33 cellular contexts compared by ENCODE assay signal in the genomic region with DNA sequence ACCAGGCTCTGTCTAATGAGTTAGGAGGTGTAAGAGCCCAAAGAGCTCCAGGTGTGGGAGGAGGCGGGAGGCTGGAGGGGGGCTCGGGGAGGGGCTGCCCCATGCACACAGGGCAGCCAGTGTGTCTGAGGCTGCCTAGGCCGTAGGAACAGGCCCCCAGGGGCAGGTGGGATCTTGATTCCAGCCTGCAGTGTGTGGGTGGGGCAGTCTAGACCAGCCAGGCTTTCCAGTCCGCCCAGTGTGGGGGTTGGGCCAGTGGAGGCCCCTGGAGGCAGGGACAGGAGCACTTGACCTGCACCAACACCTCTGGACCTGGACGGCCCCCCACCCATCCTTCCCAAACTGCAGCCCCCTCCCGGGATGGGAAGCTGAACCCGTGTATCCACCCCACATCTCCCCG. TPM values are rescaled to one million over a fixed set of nuclear protein-coding genes. Genes with fewer than 3 reads are reported as not detected.
DNase-seq lines count a peak whose midpoint lies in the region; ATAC-seq and TF ChIP-seq lines count a peak whose summit lies in the region.
"Had no signal": no experiment of that assay in that cellular context is flagged by ENCODE, and none has a peak within 500 bp of the region (broad histone marks: within the 10 kb centered on the region; RNA-seq: fewer than 3 reads in every experiment).

No MANE protein-coding gene starts in this region.

- no peak overlapping the region for H2BK120ac ChIP-seq in trophoblast cell (ENCODE audit: insufficient read depth, low read length, poor library complexity)

- no peak overlapping the region for H3K4me3 ChIP-seq in breast epithelium
- H3K4me3 ChIP-seq in mammary epithelial cell (replicated peaks in 1 of 3; ENCODE audit: insufficient read depth in 1 of 3, low read depth in 2 of 3, low read length in 3 of 3): no peak overlapping the region
- no peak overlapping the region for H3K4me3 ChIP-seq in trophoblast cell (ENCODE audit: low read depth, low read length)
- H3K4me3 ChIP-seq in vagina: no peak overlapping the region
- H3K4me3 ChIP-seq: esophagus squamous epithelium, Peyer's patch, smooth muscle cell, thyroid gland had no signal

- in situ Hi-C loops in mammary epithelial cell (cut with MboI; ENCODE audit: low sequenced_read_pairs in 2 of 2): no loop called here

- H4K91ac ChIP-seq in trophoblast cell (ENCODE audit: low read depth, low read length): no peak overlapping the region

- peaks cover 3% of the 10 kb centered on the region for H3K4me1 Mint-ChIP-seq in endothelial cell (ENCODE audit: unreplicated experiment)
- H3K4me1 Mint-ChIP-seq: endodermal cell had no signal

- no peak overlapping the region for H4K12ac ChIP-seq in trophoblast cell (ENCODE audit: low read depth, low read length)

- H3K4ac ChIP-seq in trophoblast cell (ENCODE audit: low read depth, low read length): no peak overlapping the region

- dilution Hi-C loops in mammary epithelial cell (cut with HindIII; ENCODE audit: low sequenced_read_pairs): no loop called here

- H3K27me3 ChIP-seq in breast epithelium (no peaks in the 10 kb centered on the region), mammary epithelial cell (ENCODE audit: insufficient read depth, low read length) (no peaks in the 10 kb centered on the region), trophoblast cell (ENCODE audit: insufficient read depth, low read length) (no peaks in the 10 kb centered on the region), vagina (no peaks in the 10 kb centered on the region)
- H3K27me3 ChIP-seq: Peyer's patch, thyroid gland had no signal

- H3K27ac ChIP-seq in breast epithelium: peak overlapping the region; percentile 38 to 55
- H3K27ac ChIP-seq in mammary epithelial cell (ENCODE audit: insufficient read depth, low read depth, low read length): no peak overlapping the region
- no peak overlapping the region for H3K27ac ChIP-seq in trophoblast cell (ENCODE audit: low read depth, low read length)
- H3K27ac ChIP-seq in vagina: no peak overlapping the region
- H3K27ac ChIP-seq: esophagus squamous epithelium, Peyer's patch, thyroid gland had no signal

- WGBS in mammary epithelial cell (ENCODE audit: low coverage, missing lambda C conversion rate): no CpG with 5 or more reads among the region's 8 CpGs
- WGBS in trophoblast cell (ENCODE audit: extremely low coverage, insufficient coverage, insufficient read length): no CpG with 5 or more reads among the region's 8 CpGs

- ATAC-seq in GM19351 (IDR thresholded peaks at IDR 0.05; ENCODE audit: unreplicated experiment): no peak
- ATAC-seq: activated CD8-positive, alpha-beta T cell treated with anti-CD3 and anti-CD28 coated beads for 36 hours; right cardiac atrium had no signal

- H3K27ac Mint-ChIP-seq in endothelial cell (ENCODE audit: unreplicated experiment): no peak overlapping the region
- H3K27ac Mint-ChIP-seq: activated CD8-positive, alpha-beta T cell treated with anti-CD3 and anti-CD28 coated beads for 36 hours; activated T-helper 1 cell treated with anti-CD3 and anti-CD28 coated beads, Interleukin-12 subunit alpha, Interleukin-12 subunit beta, Interleukin-2, Interleukin-4 antibody, amounts not matched to agents 30 ng/mL and 10 ng/mL and 1 ng/mL, durations not matched to agents 14 hours and 24 hours and 36 hours; CD14-positive monocyte; endodermal cell; stimulated activated naive CD8-positive, alpha-beta T cell treated with anti-CD3 and anti-CD28 coated beads, Interleukin-15, Interleukin-2, amounts not matched to agents 100 ng/mL and 50 ng/mL, for 24 hours had no signal

- peaks cover 3% of the 10 kb centered on the region for H3K36me3 Mint-ChIP-seq in endothelial cell (ENCODE audit: low read depth, unreplicated experiment)

- peaks cover 5% of the 10 kb centered on the region for H3K27me3 Mint-ChIP-seq in endothelial cell (ENCODE audit: unreplicated experiment)

- H4K8ac ChIP-seq in trophoblast cell (ENCODE audit: low read depth, low read length): no peak overlapping the region

- CTCF ChIA-PET in mammary epithelial cell (lab: Charles Lee; ENCODE audit: low non-redundant PET): no interaction called here

- no peaks in the 10 kb centered on the region for H4K20me1 ChIP-seq in mammary epithelial cell (ENCODE audit: insufficient read depth, low read length)

- H3K4me1 ChIP-seq in breast epithelium (no peaks in the 10 kb centered on the region), mammary epithelial cell (ENCODE audit: insufficient read depth, low read length) (peaks cover 4% of the 10 kb centered on the region), trophoblast cell (ENCODE audit: control insufficient read depth in 1 of 2, insufficient read depth in 2 of 2, low read length in 2 of 2) (peaks cover 10 to 11% of the 10 kb centered on the region in 2 experiments), vagina (peaks cover 6% of the 10 kb centered on the region)
- H3K4me1 ChIP-seq: Peyer's patch, thyroid gland had no signal

- no peak overlapping the region for H3K23ac ChIP-seq in trophoblast cell (ENCODE audit: low read length)

- DNase-seq in breast epithelium (ENCODE audit: low spot score in 2 of 2) (peak; percentile 47 to 84), mammary epithelial cell (no peak), islet precursor cell (peak; percentile 89), trophoblast cell (peak; percentile 56 to 62), germinal center (ENCODE audit: low spot score) (no peak), endothelial cell (ENCODE audit: low spot score) (no peak), vagina (ENCODE audit: extremely low spot score in 2 of 2) (no peak)
- DNase-seq: 8988T; activated CD4-positive, alpha-beta T cell treated with anti-CD3 and anti-CD28 coated beads for 1 hour; activated CD8-positive, alpha-beta memory T cell treated with anti-CD3 and anti-CD28 coated beads, Interleukin-2, amount 50 U/mL, for 48 hours; activated CD8-positive, alpha-beta T cell treated with anti-CD3 and anti-CD28 coated beads for 36 hours; activated naive CD4-positive, alpha-beta T cell treated with Interleukin-2 at 50 U/mL for 16 hours; dermis blood vessel endothelial cell; DND-41; endodermal cell; esophagus squamous epithelium; foreskin melanocyte; Kasumi-1; kidney glomerular epithelial cell; NCI-H1436; NCI-H2081 treated with DMSO at 0.1 percent for 48 hours; NCI-H345; Peyer's patch; right cardiac atrium; SHP77; T-helper 2 cell had no signal

- no peaks in the 10 kb centered on the region for H3K9me3 Mint-ChIP-seq in endothelial cell (ENCODE audit: unreplicated experiment)
- H3K9me3 Mint-ChIP-seq: activated CD8-positive, alpha-beta T cell treated with anti-CD3 and anti-CD28 coated beads for 36 hours; activated T-helper 1 cell treated with anti-CD3 and anti-CD28 coated beads, Interleukin-12 subunit alpha, Interleukin-12 subunit beta, Interleukin-2, Interleukin-4 antibody, amounts not matched to agents 30 ng/mL and 10 ng/mL and 1 ng/mL, durations not matched to agents 14 hours and 24 hours and 36 hours; endodermal cell; stimulated activated naive CD8-positive, alpha-beta T cell treated with anti-CD3 and anti-CD28 coated beads, Interleukin-15, Interleukin-2, amounts not matched to agents 100 ng/mL and 50 ng/mL, for 24 hours had no signal

- no peak overlapping the region for H2AFZ ChIP-seq in mammary epithelial cell (ENCODE audit: low read depth, low read length)
- H2AFZ ChIP-seq in trophoblast cell (ENCODE audit: insufficient read depth, low read length, poor library complexity): no peak overlapping the region

- TF ChIP-seq POLR2A in breast epithelium (IDR thresholded peaks at IDR 0.05) (no peak), vagina (IDR thresholded peaks at IDR 0.05) (no peak)

- no peak overlapping the region for H3K9ac ChIP-seq in mammary epithelial cell (ENCODE audit: insufficient read depth, low read length)
- H3K9ac ChIP-seq in trophoblast cell (ENCODE audit: low read length): no peak overlapping the region

- no peak overlapping the region for H3K18ac ChIP-seq in trophoblast cell (ENCODE audit: low read length)

- no peak overlapping the region for H3K14ac ChIP-seq in trophoblast cell (ENCODE audit: low read length)

- H3K79me2 ChIP-seq in mammary epithelial cell (ENCODE audit: insufficient read depth, low read length) (no peaks in the 10 kb centered on the region), trophoblast cell (ENCODE audit: control insufficient read depth, insufficient read depth, low read length, poor library complexity) (no peaks in the 10 kb centered on the region)

- TF ChIP-seq CTCF in breast epithelium (IDR thresholded peaks at IDR 0.05) (no peak), mammary epithelial cell (conservative IDR thresholded peaks at IDR 0.05 in 1 of 2, IDR thresholded peaks at IDR 0.05 in 1 of 2; ENCODE audit: extremely low read depth in 1 of 2, insufficient read depth in 1 of 2, low read depth in 1 of 2, low read length in 2 of 2) (no peak), endothelial cell (IDR thresholded peaks at IDR 0.05; ENCODE audit: unreplicated experiment) (no peak), vagina (IDR thresholded peaks at IDR 0.05) (no peak)

- intact Hi-C loops in breast epithelium (cut with DNase I; ENCODE audit: low total_unique reads) (loop anchor here (1.0 kb wide), 1 partner anchor 32 kb away; no protein-coding TSS in a partner anchor), mammary epithelial cell (cut with micrococcal nuclease) (no loop called here), vagina (cut with DNase I) (no loop called here)

- BruUV-seq in mammary epithelial cell (replicated peaks; lab: Mats Ljungman, UMichigan): no TSS peak

- H3K36me3 ChIP-seq in breast epithelium: no peaks in the 10 kb centered on the region
- no peaks in the 10 kb centered on the region for H3K36me3 ChIP-seq in mammary epithelial cell (ENCODE audit: insufficient read depth, low read length)
- H3K36me3 ChIP-seq in trophoblast cell (ENCODE audit: control insufficient read depth in 1 of 2, insufficient read depth in 2 of 2, low read length in 2 of 2): no peaks in the 10 kb centered on the region
- H3K36me3 ChIP-seq in vagina: no peaks in the 10 kb centered on the region
- H3K36me3 ChIP-seq: esophagus squamous epithelium, Peyer's patch, thyroid gland had no signal

- H3K4me2 ChIP-seq in mammary epithelial cell (ENCODE audit: insufficient read depth, low read depth, low read length) (no peak overlapping the region), trophoblast cell (ENCODE audit: low read length) (peak overlapping the region; percentile 29)
- H3K4me2 ChIP-seq: smooth muscle cell had no signal

- H3K79me1 ChIP-seq in trophoblast cell (ENCODE audit: low read length): no peaks in the 10 kb centered on the region

- H3K9me3 ChIP-seq in breast epithelium (no peaks in the 10 kb centered on the region), mammary epithelial cell (replicated peaks; ENCODE audit: insufficient read depth, low read length) (no peaks in the 10 kb centered on the region), trophoblast cell (ENCODE audit: insufficient read depth, low read depth, low read length) (no peaks in the 10 kb centered on the region), vagina (no peaks in the 10 kb centered on the region)
- H3K9me3 ChIP-seq: esophagus squamous epithelium, Peyer's patch, thyroid gland had no signal

- H3K4me3 Mint-ChIP-seq in endothelial cell (ENCODE audit: unreplicated experiment): no peak overlapping the region
- H3K4me3 Mint-ChIP-seq: activated CD8-positive, alpha-beta T cell treated with anti-CD3 and anti-CD28 coated beads for 36 hours; activated T-helper 1 cell treated with anti-CD3 and anti-CD28 coated beads, Interleukin-12 subunit alpha, Interleukin-12 subunit beta, Interleukin-2, Interleukin-4 antibody, amounts not matched to agents 30 ng/mL and 10 ng/mL and 1 ng/mL, durations not matched to agents 14 hours and 24 hours and 36 hours; CD14-positive monocyte; endodermal cell; stimulated activated naive CD8-positive, alpha-beta T cell treated with anti-CD3 and anti-CD28 coated beads, Interleukin-15, Interleukin-2, amounts not matched to agents 100 ng/mL and 50 ng/mL, for 24 hours had no signal

- no peak overlapping the region for H2BK5ac ChIP-seq in trophoblast cell (ENCODE audit: low read depth, low read length, poor library complexity)

- no peak overlapping the region for H2AK5ac ChIP-seq in trophoblast cell (ENCODE audit: low read length)

- H2BK12ac ChIP-seq in trophoblast cell (ENCODE audit: low read length): no peak overlapping the region

RNA-seq across cellular contexts. Expression of gene CAMSAP3, which starts 5.4 kb away (rescaled TPM):
- total RNA-seq in breast epithelium: 10 to 100 TPM in 1 of 3 donors, 1 to 10 TPM in 1, not detected in 1; 5.6 to 14.2 TPM
- 1 to 10 TPM; 3.8 to 10.0 TPM for total RNA-seq in mammary epithelial cell
- 5.4 TPM for polyA plus RNA-seq in mammary epithelial cell
- 0.52 TPM for polyA minus RNA-seq in mammary epithelial cell
- polyA plus RNA-seq in trophoblast cell (2013): 15.1 and 16.3 TPM in 2 replicates
- 9.3 TPM for total RNA-seq in endothelial cell (ENCODE audit: unreplicated experiment)
- 12.8 TPM for total RNA-seq in vagina
- polyA plus RNA-seq: CD14-positive monocyte had no signal

RNA-seq across cellular contexts. Expression of gene XAB2, which starts 39.1 kb away (rescaled TPM):
- 10 to 100 TPM; 41.3 to 49.0 (median 41.9) TPM for total RNA-seq in breast epithelium
- total RNA-seq in mammary epithelial cell: 10 to 100 TPM; 31.3 to 31.6 TPM
- polyA plus RNA-seq in mammary epithelial cell: 31.9 TPM
- 39.0 TPM for polyA minus RNA-seq in mammary epithelial cell
- polyA plus RNA-seq in trophoblast cell (2013): 27.0 and 27.2 TPM in 2 replicates
- 46.1 TPM for total RNA-seq in endothelial cell (ENCODE audit: unreplicated experiment)
- total RNA-seq in vagina: 44.0 TPM

RNA-seq across cellular contexts. Expression of gene PET100, which starts 39.3 kb away (rescaled TPM):
- 10 to 100 TPM; 23.7 to 40.4 (median 33.1) TPM for total RNA-seq in breast epithelium
- 10 to 100 TPM in 1 of 2 donors, 1 to 10 TPM in 1; 2.2 to 64.8 TPM for total RNA-seq in mammary epithelial cell
- polyA plus RNA-seq in mammary epithelial cell: 24.2 TPM
- polyA minus RNA-seq in mammary epithelial cell: not detected
- polyA plus RNA-seq in trophoblast cell (2013): 433 and 469 TPM in 2 replicates
- total RNA-seq in endothelial cell (ENCODE audit: unreplicated experiment): 122 TPM
- total RNA-seq in vagina: 16.7 TPM

RNA-seq across cellular contexts. Expression of gene PCP2, which starts 43.3 kb away (rescaled TPM):
- total RNA-seq in breast epithelium (1 to 10 TPM in 2 of 3 donors, not detected in 1; 4.9 to 6.7 TPM), mammary epithelial cell (under 1 TPM in 1 of 2 donors, not detected in 1; 0.66 TPM), endothelial cell (ENCODE audit: unreplicated experiment) (not detected), vagina (not detected)
- not detected for polyA plus RNA-seq in mammary epithelial cell
- not detected for polyA minus RNA-seq in mammary epithelial cell
- polyA plus RNA-seq in trophoblast cell (2013): 0.35 and 0.36 TPM in 2 replicates
- total RNA-seq: dermis blood vessel endothelial cell, right cardiac atrium, smooth muscle cell had no signal
- polyA plus RNA-seq: CD14-positive monocyte, neural cell had no signal

RNA-seq across cellular contexts. Expression of gene STXBP2, which starts 46.7 kb away (rescaled TPM):
- total RNA-seq in breast epithelium (10 to 100 TPM; 15.4 to 55.3 (median 37.0) TPM), mammary epithelial cell (10 to 100 TPM; 34.3 to 82.0 TPM), endothelial cell (ENCODE audit: unreplicated experiment) (42.2 TPM), vagina (64.3 TPM)
- polyA plus RNA-seq in mammary epithelial cell: 78.1 TPM
- polyA minus RNA-seq in mammary epithelial cell: 108 TPM
- 49.4 and 49.6 TPM in 2 replicates for polyA plus RNA-seq in trophoblast cell (2013)

Comparison
In these comparisons a context has a peak if more than half of its experiments do, and no peak if none do; other contexts are left out.
1. DNase-seq: peak in breast epithelium (2 of 2), islet precursor cell (single experiment) and trophoblast cell (2 of 2); none in mammary epithelial cell (single experiment), germinal center (single experiment), endothelial cell (single experiment) and vagina (0 of 2).
2. H3K27ac ChIP-seq: peak in breast epithelium (2 of 2); none in mammary epithelial cell (single experiment), trophoblast cell (single experiment) and vagina (single experiment).